14 cellular contexts compared by ENCODE assay signal in the genomic region with DNA sequence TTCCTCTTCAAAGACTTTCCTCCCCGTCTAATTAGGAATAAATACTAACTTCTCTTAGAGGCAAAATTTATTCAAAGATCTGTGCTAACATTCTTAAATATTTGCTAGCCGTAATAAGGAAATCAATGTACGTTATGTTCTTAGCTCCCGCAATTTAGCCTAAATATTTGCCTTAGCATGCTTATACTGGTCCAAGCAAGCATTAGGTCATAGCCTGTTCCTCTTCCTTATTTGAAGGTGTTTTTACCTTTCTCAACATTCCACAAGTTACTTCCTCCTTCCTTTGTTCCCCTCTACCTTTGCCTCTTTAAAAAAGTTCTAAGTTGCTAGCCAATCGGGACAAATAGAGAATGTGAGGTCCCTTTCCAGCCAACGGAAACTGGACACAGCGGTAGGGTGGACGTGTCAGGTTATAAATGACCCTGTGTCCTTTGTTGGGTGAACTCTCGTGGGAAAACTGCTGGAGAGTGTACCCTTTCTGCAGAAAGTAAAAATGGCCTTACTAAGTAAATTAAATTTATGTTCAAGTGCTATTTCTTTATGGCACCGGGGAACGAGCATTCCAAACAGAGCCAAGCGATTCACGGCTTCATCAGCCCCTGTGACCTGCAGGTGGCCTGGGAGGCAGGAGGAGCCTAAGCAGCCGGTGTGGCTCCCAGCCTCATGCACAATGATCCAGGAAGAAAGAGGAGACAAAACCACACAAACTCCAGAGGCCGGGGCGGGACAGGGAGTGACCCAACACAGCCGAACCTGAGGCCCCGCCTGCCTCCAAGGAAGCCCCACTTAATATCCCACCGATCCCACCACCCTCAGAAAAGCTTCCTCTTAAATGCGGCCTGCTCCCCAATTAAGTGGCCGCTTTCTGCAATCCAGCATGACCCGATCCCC.
DNase-seq lines count a peak whose midpoint lies in the region; TF ChIP-seq lines count a peak whose summit lies in the region.
"Had no signal": no experiment of that assay in that cellular context is flagged by ENCODE, and none has a peak within 500 bp of the region (broad histone marks: within the 10 kb centered on the region; RNA-seq: fewer than 3 reads in every experiment).

No MANE protein-coding gene starts in this region.

- no peak overlapping the region for H3K9ac ChIP-seq in mammary epithelial cell (ENCODE audit: insufficient read depth, low read length)

- dilution Hi-C loops in mammary epithelial cell (cut with HindIII; ENCODE audit: low sequenced_read_pairs): no loop called here

- H3K36me3 Mint-ChIP-seq in nephron progenitor cell (ENCODE audit: low read depth) (peaks cover 50% of the 10 kb centered on the region), type B pancreatic cell (peaks cover 8% of the 10 kb centered on the region)

- in situ Hi-C loops in mammary epithelial cell (cut with MboI; ENCODE audit: low sequenced_read_pairs in 2 of 2): no loop called here

- CTCF ChIA-PET in mammary epithelial cell (lab: Charles Lee; ENCODE audit: low non-redundant PET): no interaction called here

- no peak overlapping the region for H3K4me3 ChIP-seq in breast epithelium
- no peak overlapping the region for H3K4me3 ChIP-seq in mammary epithelial cell (replicated peaks in 1 of 3; ENCODE audit: insufficient read depth in 1 of 3, low read depth in 2 of 3, low read length in 3 of 3)
- no peak overlapping the region for H3K4me3 ChIP-seq in esophagus (ENCODE audit: low read depth in 1 of 2, low read length in 2 of 2)
- H3K4me3 ChIP-seq: A549 had no signal

- H3K36me3 ChIP-seq in breast epithelium (no peaks in the 10 kb centered on the region), mammary epithelial cell (ENCODE audit: insufficient read depth, low read length) (peaks cover 13% of the 10 kb centered on the region), esophagus (ENCODE audit: control insufficient read depth in 2 of 2, insufficient read depth in 2 of 2, low read length in 1 of 2) (peaks cover 0 to 9% of the 10 kb centered on the region in 2 donors)

- WGBS in mammary epithelial cell (ENCODE audit: low coverage, missing lambda C conversion rate): 77% methylated on average over 18 of the region's 22 CpGs
- 59 to 70% methylated on average over 22 of the region's 22 CpGs for WGBS in esophagus, 2 donors

- no peak overlapping the region for H3K4me2 ChIP-seq in mammary epithelial cell (ENCODE audit: insufficient read depth, low read depth, low read length)
- H3K4me2 ChIP-seq: A549 had no signal

- H4K20me1 ChIP-seq in mammary epithelial cell (ENCODE audit: insufficient read depth, low read length): no peaks in the 10 kb centered on the region

- peaks cover 99% of the 10 kb centered on the region for H3K79me2 ChIP-seq in mammary epithelial cell (ENCODE audit: insufficient read depth, low read length)

- H3K4me3 Mint-ChIP-seq in nephron progenitor cell (peak overlapping the region; percentile 25), type B pancreatic cell (peak overlapping the region; percentile 3)
- H3K4me3 Mint-ChIP-seq: activated CD4-positive, alpha-beta T cell treated with anti-CD3 and anti-CD28 coated beads, Interleukin-2, amount 10 ng/mL, durations not matched to agents 7 days and 5 days; activated T-helper 1 cell treated with anti-CD3 and anti-CD28 coated beads, Interleukin-12 subunit alpha, Interleukin-12 subunit beta, Interleukin-2, Interleukin-4 antibody, amounts not matched to agents 30 ng/mL and 10 ng/mL and 1 ng/mL, durations not matched to agents 14 hours and 24 hours and 36 hours had no signal

- H3K27ac ChIP-seq in breast epithelium: peak overlapping the region; percentile 74 to 79
- H3K27ac ChIP-seq in mammary epithelial cell (ENCODE audit: insufficient read depth, low read depth, low read length): no peak overlapping the region
- peak overlapping the region; percentile 65 to 74 for H3K27ac ChIP-seq in esophagus (ENCODE audit: low read depth in 2 of 2, low read length in 1 of 2)
- H3K27ac ChIP-seq: A549 had no signal

- H3K4me1 Mint-ChIP-seq in nephron progenitor cell: peaks cover 66% of the 10 kb centered on the region
- H3K4me1 Mint-ChIP-seq in type B pancreatic cell (ENCODE audit: unreplicated experiment): peaks cover 42% of the 10 kb centered on the region

- peak in 1 of 2 donors; percentile 50 for DNase-seq in breast epithelium (ENCODE audit: low spot score in 2 of 2)
- no peak for DNase-seq in mammary epithelial cell
- no peak for DNase-seq in nephron progenitor cell
- DNase-seq in type B pancreatic cell (ENCODE audit: extremely low spot score, unreplicated experiment): no peak
- DNase-seq in HUDEP-2 (lab: John Stamatoyannopoulos, UW; ENCODE audit: unreplicated experiment in 76 of 76): no peak
- DNase-seq in NCI-H2227 treated with DMSO at 0.1 percent for 48 hours (lab: John Stamatoyannopoulos, UW): no peak
- DNase-seq in NCI-H345 treated with DMSO at 0.1 percent for 48 hours (lab: John Stamatoyannopoulos, UW; ENCODE audit: unreplicated experiment): no peak
- DNase-seq: activated CD4-positive, alpha-beta T cell treated with anti-CD3 and anti-CD28 coated beads, Interleukin-2, amount 10 ng/mL, durations not matched to agents 7 days and 5 days; hippocampal formation; NCI-H526 treated with DMSO at 0.1 percent for 48 hours; T-helper 2 cell had no signal

- no peaks in the 10 kb centered on the region for H3K9me3 ChIP-seq in breast epithelium
- H3K9me3 ChIP-seq in mammary epithelial cell (replicated peaks; ENCODE audit: insufficient read depth, low read length): no peaks in the 10 kb centered on the region
- no peaks in the 10 kb centered on the region for H3K9me3 ChIP-seq in esophagus (ENCODE audit: control insufficient read depth in 2 of 2, insufficient read depth in 1 of 2, low read depth in 1 of 2, low read length in 1 of 2)
- H3K9me3 ChIP-seq: A549 had no signal

- H3K9me3 Mint-ChIP-seq in nephron progenitor cell (no peaks in the 10 kb centered on the region), type B pancreatic cell (no peaks in the 10 kb centered on the region)
- H3K9me3 Mint-ChIP-seq: activated CD4-positive, alpha-beta T cell treated with anti-CD3 and anti-CD28 coated beads, Interleukin-2, amount 10 ng/mL, durations not matched to agents 7 days and 5 days; activated T-helper 1 cell treated with anti-CD3 and anti-CD28 coated beads, Interleukin-12 subunit alpha, Interleukin-12 subunit beta, Interleukin-2, Interleukin-4 antibody, amounts not matched to agents 30 ng/mL and 10 ng/mL and 1 ng/mL, durations not matched to agents 14 hours and 24 hours and 36 hours had no signal

- H2AFZ ChIP-seq in mammary epithelial cell (ENCODE audit: low read depth, low read length): no peak overlapping the region

- no TSS peak for BruUV-seq in mammary epithelial cell (replicated peaks; lab: Mats Ljungman, UMichigan)

- no peak for TF ChIP-seq POLR2A in breast epithelium (IDR thresholded peaks at IDR 0.05)

- TF ChIP-seq CTCF in breast epithelium (IDR thresholded peaks at IDR 0.05): no peak
- TF ChIP-seq CTCF in mammary epithelial cell (conservative IDR thresholded peaks at IDR 0.05 in 1 of 2, IDR thresholded peaks at IDR 0.05 in 1 of 2; ENCODE audit: extremely low read depth in 1 of 2, insufficient read depth in 1 of 2, low read depth in 1 of 2, low read length in 2 of 2): no peak
- TF ChIP-seq CTCF in nephron progenitor cell (IDR thresholded peaks at IDR 0.05): no peak
- TF ChIP-seq CTCF in type B pancreatic cell (conservative IDR thresholded peaks at IDR 0.05): no peak

- no peaks in the 10 kb centered on the region for H3K27me3 ChIP-seq in breast epithelium
- H3K27me3 ChIP-seq in mammary epithelial cell (ENCODE audit: insufficient read depth, low read length): no peaks in the 10 kb centered on the region
- no peaks in the 10 kb centered on the region for H3K27me3 ChIP-seq in esophagus (ENCODE audit: control insufficient read depth in 1 of 2, insufficient read depth in 2 of 2, low read length in 2 of 2)

- intact Hi-C loops in breast epithelium (cut with DNase I; ENCODE audit: low total_unique reads): no loop called here
- intact Hi-C loops in mammary epithelial cell (cut with micrococcal nuclease): no loop called here

- H3K4me1 ChIP-seq in breast epithelium (peaks cover 3 to 5% of the 10 kb centered on the region in 2 donors), mammary epithelial cell (ENCODE audit: insufficient read depth, low read length) (peaks cover 9% of the 10 kb centered on the region), esophagus (ENCODE audit: control insufficient read depth in 2 of 2, insufficient read depth in 2 of 2, low read length in 1 of 2) (peaks cover 3 to 21% of the 10 kb centered on the region in 2 donors)
- H3K4me1 ChIP-seq: A549 had no signal

- H3K27me3 Mint-ChIP-seq in nephron progenitor cell (ENCODE audit: low read depth, poor library complexity) (no peaks in the 10 kb centered on the region), type B pancreatic cell (no peaks in the 10 kb centered on the region)

- H3K27ac Mint-ChIP-seq in nephron progenitor cell (peak overlapping the region; percentile 93), type B pancreatic cell (peak overlapping the region; percentile 79)
- H3K27ac Mint-ChIP-seq: activated CD4-positive, alpha-beta T cell treated with anti-CD3 and anti-CD28 coated beads, Interleukin-2, amount 10 ng/mL, durations not matched to agents 7 days and 5 days; activated T-helper 1 cell treated with anti-CD3 and anti-CD28 coated beads, Interleukin-12 subunit alpha, Interleukin-12 subunit beta, Interleukin-2, Interleukin-4 antibody, amounts not matched to agents 30 ng/mL and 10 ng/mL and 1 ng/mL, durations not matched to agents 14 hours and 24 hours and 36 hours had no signal
